In the genomic region with DNA sequence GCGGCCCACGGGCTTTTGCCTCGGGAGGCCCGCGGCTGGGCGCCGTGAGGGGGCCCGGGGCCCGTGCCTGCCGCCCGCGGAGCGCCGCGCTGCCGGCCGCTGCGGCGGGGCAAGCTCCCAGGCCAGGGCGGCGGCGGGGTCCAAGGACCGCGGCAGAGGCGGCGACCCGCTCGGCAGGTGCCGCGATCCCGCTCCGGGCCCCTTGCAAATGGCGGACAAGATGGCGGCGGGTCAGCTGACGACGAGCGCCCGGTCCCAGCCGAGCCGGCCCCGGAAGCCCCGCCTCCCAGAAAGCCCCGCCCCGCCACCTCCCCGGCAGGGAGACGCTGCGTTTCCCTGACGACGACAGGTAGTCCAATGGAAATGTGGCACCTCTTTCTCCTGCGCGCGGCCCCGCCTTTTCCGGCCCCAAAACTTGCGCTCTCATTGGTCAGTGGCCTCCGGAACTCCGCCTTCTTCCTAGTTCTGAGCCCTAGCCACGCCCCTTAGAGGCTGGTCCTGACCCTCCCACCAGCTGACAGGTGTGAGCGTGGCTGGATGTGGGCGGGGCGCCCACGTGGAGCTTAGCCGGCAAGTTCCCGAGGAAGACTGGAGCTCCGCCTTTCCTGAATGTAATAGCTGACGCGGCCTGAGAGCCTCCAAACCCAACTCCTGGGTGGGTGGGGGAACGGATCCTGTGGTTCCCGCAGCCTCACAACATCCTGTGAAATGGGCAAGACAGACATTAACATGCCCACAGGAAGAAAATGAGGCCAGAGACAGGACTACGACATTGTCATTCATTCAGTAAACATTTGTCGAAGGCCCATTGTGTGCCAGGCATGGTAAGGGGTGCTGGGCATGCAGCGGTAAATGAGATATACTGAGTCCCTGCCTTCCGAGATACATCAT, we compare ENCODE assay signal across 8 cellular contexts. TPM values are rescaled to one million over a fixed set of nuclear protein-coding genes. Genes with fewer than 3 reads are reported as not detected.
DNase-seq lines count a peak whose midpoint lies in the region; ATAC-seq and TF ChIP-seq lines count a peak whose summit lies in the region.

TSS of gene AP3D1 (minus strand) at position 228 of the 891 bp plus-strand sequence. CDS start 232 bp downstream, outside the sequence.

- POLR2A ChIA-PET in activated CD8-positive, alpha-beta memory T cell treated with anti-CD3 and anti-CD28 coated beads for 36 hours (lab: Charles Lee), result interaction anchor here (0.5 to 0.8 kb wide), 2 partner anchors 119 to 285 kb away, joined by 3 read pairs; no protein-coding TSS in a partner anchor

- peaks cover 9 to 15% of the 10 kb centered on the region in 2 donors for H3K4me1 ChIP-seq in lung (ENCODE audit: control insufficient read depth in 2 of 2, insufficient read depth in 2 of 2, low read length in 2 of 2)

- 0 to 1% methylated on average over 59 to 74 of the region's 74 CpGs for WGBS in lung, 2 donors

- DNase-seq in CMK (ENCODE audit: low read depth) (peak; percentile 99), GM20000 (ENCODE audit: low spot score) (peak; percentile 100), HT-29 (ENCODE audit: low spot score) (peak; percentile 99), NOMO-1 (lab: John Stamatoyannopoulos, UW; ENCODE audit: unreplicated experiment in 2 of 2) (peak; percentile 99), lung (ENCODE audit: low spot score) (peak; percentile 100)
- peak; percentile 99 for DNase-seq in effector CD8-positive, alpha-beta T cell (lab: John Stamatoyannopoulos, UW)
- DNase-seq in stimulated activated CD4-positive, alpha-beta T cell treated with anti-CD3 and anti-CD28 coated beads, TNF-alpha, amount 100 ng/mL, for 4 hours (ENCODE audit: low read depth in 3 of 3), result peak; percentile 99 to 100 (median 100)

- peaks cover 0 to 5% of the 10 kb centered on the region in 2 donors for H3K36me3 ChIP-seq in lung (ENCODE audit: control insufficient read depth in 2 of 2, insufficient read depth in 2 of 2, low read length in 2 of 2)

- no peaks in the 10 kb centered on the region for H3K9me3 ChIP-seq in lung (ENCODE audit: control insufficient read depth in 2 of 2, insufficient read depth in 1 of 2, low read length in 1 of 2)

- H3K27ac ChIP-seq in lung (ENCODE audit: low read depth in 1 of 2, low read length in 1 of 2), result peak within 1 kb of the TSS; percentile 79 to 91

- ATAC-seq in lung (ENCODE audit: insufficient read depth, low FRiP score), result peak; percentile 97

- TF ChIP-seq CTCF in GM20000 (IDR thresholded peaks at IDR 0.05; ENCODE audit: extremely low read depth, missing control alignments) (no peak), lung (IDR thresholded peaks at IDR 0.05; ENCODE audit: control extremely low read depth, extremely low read depth) (no peak)

- no peaks in the 10 kb centered on the region for H3K27me3 ChIP-seq in lung (ENCODE audit: control insufficient read depth, insufficient read depth)

- peak within 1 kb of the TSS; percentile 81 for H3K4me3 ChIP-seq in lung

- CTCF ChIA-PET in activated CD8-positive, alpha-beta memory T cell treated with anti-CD3 and anti-CD28 coated beads for 36 hours (lab: Charles Lee), result interaction anchor here (1.0 to 1.5 kb wide), 2 partner anchors 71 to 460 kb away, joined by 3 to 4 read pairs; no protein-coding TSS in a partner anchor

RNA-seq across cellular contexts. Expression of gene AP3D1, which starts in this region (rescaled TPM):
- 143 and 145 TPM in 2 replicates for total RNA-seq in HT-29 (2014; rRNA removed; shearing (Covaris generic))
- 100 to 1,000 TPM in 1 of 2 experiments, 10 to 100 TPM in 1; 94.2 to 103 TPM for total RNA-seq in activated CD8-positive, alpha-beta memory T cell treated with anti-CD3 and anti-CD28 coated beads for 36 hours
- total RNA-seq in lung, result 100 to 1,000 TPM in 1 of 2 donors, 10 to 100 TPM in 1; 69.9 to 144 TPM
- polyA plus RNA-seq in lung, result 100 to 1,000 TPM in 1 of 2 donors, 10 to 100 TPM in 1; 55.3 to 101 TPM

Comparison
In these comparisons a context has a peak if more than half of its experiments do, and no peak if none do; other contexts are left out.
1. Peak in every context shown above with its lines: DNase-seq, ATAC-seq, H3K4me3 ChIP-seq and H3K27ac ChIP-seq.